ENCODE assay signal across 8 cellular contexts in the genomic region with DNA sequence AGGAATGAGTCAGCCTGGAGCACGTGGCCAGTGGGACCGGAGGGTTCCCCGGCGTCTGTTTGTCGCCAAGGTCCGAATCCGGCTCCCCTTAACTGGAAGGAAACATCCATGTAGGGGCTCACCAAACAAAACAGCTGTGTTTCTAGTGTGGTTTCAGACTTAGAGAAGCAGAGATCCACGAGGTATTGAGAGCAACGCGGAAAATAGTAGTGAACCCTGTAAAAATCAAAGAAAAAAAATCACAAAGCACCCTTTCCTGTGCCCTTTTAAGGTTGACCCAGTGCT. TPM values are rescaled to one million over a fixed set of nuclear protein-coding genes. Genes with fewer than 3 reads are reported as not detected.
A peak's percentile ranks its signal among the peaks of the same experiment; 100 is the strongest.
DNase-seq lines count a peak whose midpoint lies in the region; TF ChIP-seq lines count a peak whose summit lies in the region.

No MANE protein-coding gene starts in this region.

- H3K4me3 ChIP-seq in GM12864 (ENCODE audit: low read depth, low read length) (peak overlapping the region; percentile 70), Peyer's patch (peak overlapping the region; percentile 77 to 96 (median 93)), fibroblast of mammary gland (ENCODE audit: control insufficient read depth, low read depth, low read length) (peak overlapping the region; percentile 87), prostate gland (peak overlapping the region; percentile 88 to 96)

- WGBS in prostate gland, result 0% methylated on average over 10 of the region's 10 CpGs

- TF ChIP-seq CTCF in GM12864 (IDR thresholded peaks at IDR 0.05; ENCODE audit: low read depth, low read length, missing control alignments) (no peak), Peyer's patch (IDR thresholded peaks at IDR 0.05) (no peak), fibroblast of mammary gland (conservative IDR thresholded peaks at IDR 0.05; ENCODE audit: control insufficient read depth, insufficient read depth, low read depth, low read length) (no peak), prostate gland (IDR thresholded peaks at IDR 0.05) (no peak)

- DNase-seq in GM12864 (ENCODE audit: low read depth), result no peak
- no peak for DNase-seq in Peyer's patch
- no peak for DNase-seq in fibroblast of mammary gland (ENCODE audit: low read depth)
- DNase-seq in prostate gland (ENCODE audit: low spot score), result no peak
- DNase-seq in stimulated activated CD4-positive, alpha-beta T cell treated with anti-CD3 and anti-CD28 coated beads, Interleukin-4, amount 100 ng/mL, for 24 hours, result no peak
- DNase-seq in kidney tubule cell (ENCODE audit: low spot score), result no peak
- DNase-seq in AG20443 (ENCODE audit: low spot score), result no peak
- no peak for DNase-seq in activated CD4-positive, alpha-beta T cell treated with anti-CD3 and anti-CD28 coated beads, Interleukin-2, amount 50 U/mL, for 1 hour

- H3K27ac ChIP-seq in Peyer's patch (peak overlapping the region; percentile 93 to 98 (median 98)), prostate gland (peak overlapping the region; percentile 90 to 91)

- peaks cover 3 to 27% (median 12%) of the 10 kb centered on the region in 4 donors for H3K4me1 ChIP-seq in Peyer's patch
- peaks cover 2% of the 10 kb centered on the region for H3K4me1 ChIP-seq in prostate gland (replicated peaks)

- no peaks in the 10 kb centered on the region for H3K9me3 ChIP-seq in Peyer's patch
- no peaks in the 10 kb centered on the region for H3K9me3 ChIP-seq in prostate gland

- H3K27me3 ChIP-seq in Peyer's patch, result no peaks in the 10 kb centered on the region
- no peaks in the 10 kb centered on the region for H3K27me3 ChIP-seq in prostate gland (replicated peaks; ENCODE audit: insufficient read depth)

- TF ChIP-seq POLR2A in Peyer's patch (IDR thresholded peaks at IDR 0.05), result no peak
- no peak for TF ChIP-seq POLR2A in prostate gland (IDR thresholded peaks at IDR 0.05)

- intact Hi-C loops in prostate gland (cut with DNase I), result loop anchor here (5.0 kb wide), 1 partner anchor 56 kb away; a partner anchor contains a TSS

- H3K36me3 ChIP-seq in Peyer's patch (peaks cover 0 to 17% (median 0%) of the 10 kb centered on the region in 3 donors), prostate gland (no peaks in the 10 kb centered on the region)

RNA-seq across cellular contexts. Expression of a gene that starts 38.3 kb away (rescaled TPM):
- total RNA-seq in Peyer's patch (under 1 TPM in 1 of 4 donors, not detected in 3; 0.40 TPM), prostate gland (1 to 10 TPM; 1.2 to 1.4 TPM)

RNA-seq across cellular contexts. Expression of a gene that starts 53.8 kb away (rescaled TPM):
- total RNA-seq in Peyer's patch, result 10 to 100 TPM in 2 of 4 donors, 1 to 10 TPM in 2; 7.4 to 19.8 (median 9.4) TPM
- 10 to 100 TPM in 1 of 2 donors, 1 to 10 TPM in 1; 9.2 to 26.3 TPM for total RNA-seq in prostate gland
